Comparison of ENCODE assay signal across 9 cellular contexts in the genomic region with DNA sequence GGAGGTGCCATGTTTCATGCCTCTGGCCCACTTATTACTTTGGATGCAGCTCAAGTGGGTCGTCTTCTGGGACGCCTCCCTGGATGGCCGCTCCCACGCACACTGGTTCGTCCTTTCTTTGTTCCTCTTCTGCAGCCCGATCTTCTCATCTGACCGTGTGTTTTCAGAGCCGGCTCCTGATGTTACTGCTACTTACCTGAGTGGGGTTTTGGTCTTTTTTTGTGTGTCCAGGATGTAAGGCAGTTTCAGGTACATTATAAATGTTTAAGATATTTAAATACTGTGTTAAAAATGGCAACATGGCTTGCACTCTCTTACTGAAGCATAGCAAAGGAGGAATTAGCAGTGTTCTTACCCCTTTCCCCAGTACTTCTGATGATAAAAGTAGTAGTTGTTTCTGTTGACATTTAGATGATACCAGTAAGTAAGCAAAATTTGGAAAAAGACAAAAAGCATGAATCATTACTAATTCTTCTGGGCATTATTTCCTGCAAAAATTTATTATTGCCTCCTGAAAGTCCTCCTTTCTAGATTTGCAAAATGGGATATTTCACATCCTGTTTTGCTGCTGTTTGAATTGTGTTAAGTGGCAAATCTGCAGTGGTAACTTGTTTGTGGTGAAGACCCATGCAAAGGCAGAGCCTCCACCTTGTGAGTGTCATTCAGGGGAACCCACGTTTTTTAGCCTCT. TPM values are rescaled to one million over a fixed set of nuclear protein-coding genes. Genes with fewer than 3 reads are reported as not detected.
A peak's percentile ranks its signal among the peaks of the same experiment; 100 is the strongest.
DNase-seq lines count a peak whose midpoint lies in the region; ATAC-seq and TF ChIP-seq lines count a peak whose summit lies in the region.
"Had no signal": no experiment of that assay in that cellular context is flagged by ENCODE, and none has a peak within 500 bp of the region (broad histone marks: within the 10 kb centered on the region; RNA-seq: fewer than 3 reads in every experiment).

No MANE protein-coding gene starts in this region.

- no peak overlapping the region for H2AFZ ChIP-seq in mammary epithelial cell (ENCODE audit: low read depth, low read length)

- H3K27me3 Mint-ChIP-seq in activated T-helper 2 cell treated with anti-CD3 and anti-CD28 coated beads, Interferon-gamma antibody, Interleukin-2, Interleukin-4, amounts not matched to agents 10 μg/mL and 5 μg/mL and 100 μg/mL, durations not matched to agents 14 hours and 24 hours and 36 hours (ENCODE audit: low read depth): no peaks in the 10 kb centered on the region

- H3K79me2 ChIP-seq in mammary epithelial cell (ENCODE audit: insufficient read depth, low read length): peaks cover 89% of the 10 kb centered on the region

- CTCF ChIA-PET in GM10248 (lab: Yijun Ruan, JAX): interaction anchor here (1.2 to 3.6 kb wide), 3 partner anchors 12 to 154 kb away, joined by 4 to 18 read pairs (median 7); no protein-coding TSS in a partner anchor
- CTCF ChIA-PET in mammary epithelial cell (lab: Charles Lee; ENCODE audit: low non-redundant PET): no interaction called here

- H3K4me1 ChIP-seq in mammary epithelial cell (ENCODE audit: insufficient read depth, low read length): peaks cover 10% of the 10 kb centered on the region

- dilution Hi-C loops in mammary epithelial cell (cut with HindIII; ENCODE audit: low sequenced_read_pairs): no loop called here

- in situ Hi-C loops in mammary epithelial cell (cut with MboI; ENCODE audit: low sequenced_read_pairs in 2 of 2): loop anchor here (25.0 kb wide), 2 partner anchors 366 to 816 kb away; no protein-coding TSS in a partner anchor

- peak overlapping the region; percentile 2 for H3K4me3 Mint-ChIP-seq in activated T-helper 2 cell treated with anti-CD3 and anti-CD28 coated beads, Interferon-gamma antibody, Interleukin-2, Interleukin-4, amounts not matched to agents 10 μg/mL and 5 μg/mL and 100 μg/mL, durations not matched to agents 14 hours and 24 hours and 36 hours (ENCODE audit: low read depth)

- POLR2A ChIA-PET in GM10248 (lab: Yijun Ruan, JAX): no interaction called here

- WGBS in mammary epithelial cell (ENCODE audit: low coverage, missing lambda C conversion rate): 82% methylated on average over 9 of the region's 9 CpGs

- H3K9me3 ChIP-seq in mammary epithelial cell (replicated peaks; ENCODE audit: insufficient read depth, low read length): no peaks in the 10 kb centered on the region
- H3K9me3 ChIP-seq in WERI-Rb-1 (ENCODE audit: severe bottlenecking): no peaks in the 10 kb centered on the region

- H3K36me3 ChIP-seq in mammary epithelial cell (ENCODE audit: insufficient read depth, low read length) (peaks cover 2% of the 10 kb centered on the region), WERI-Rb-1 (peaks cover 18% of the 10 kb centered on the region)

- H3K27ac ChIP-seq in mammary epithelial cell (ENCODE audit: insufficient read depth, low read depth, low read length): no peak overlapping the region
- H3K27ac ChIP-seq in WERI-Rb-1: no peak overlapping the region

- H4K20me1 ChIP-seq in mammary epithelial cell (ENCODE audit: insufficient read depth, low read length): no peaks in the 10 kb centered on the region

- peaks cover 75% of the 10 kb centered on the region for H3K36me3 Mint-ChIP-seq in activated T-helper 2 cell treated with anti-CD3 and anti-CD28 coated beads, Interferon-gamma antibody, Interleukin-2, Interleukin-4, amounts not matched to agents 10 μg/mL and 5 μg/mL and 100 μg/mL, durations not matched to agents 14 hours and 24 hours and 36 hours (ENCODE audit: low read depth)

- no peaks in the 10 kb centered on the region for H3K9me3 Mint-ChIP-seq in activated T-helper 2 cell treated with anti-CD3 and anti-CD28 coated beads, Interferon-gamma antibody, Interleukin-2, Interleukin-4, amounts not matched to agents 10 μg/mL and 5 μg/mL and 100 μg/mL, durations not matched to agents 14 hours and 24 hours and 36 hours

- H3K27ac Mint-ChIP-seq in activated T-helper 2 cell treated with anti-CD3 and anti-CD28 coated beads, Interferon-gamma antibody, Interleukin-2, Interleukin-4, amounts not matched to agents 10 μg/mL and 5 μg/mL and 100 μg/mL, durations not matched to agents 14 hours and 24 hours and 36 hours: peak overlapping the region; percentile 34

- peaks cover 70% of the 10 kb centered on the region for H3K4me1 Mint-ChIP-seq in activated T-helper 2 cell treated with anti-CD3 and anti-CD28 coated beads, Interferon-gamma antibody, Interleukin-2, Interleukin-4, amounts not matched to agents 10 μg/mL and 5 μg/mL and 100 μg/mL, durations not matched to agents 14 hours and 24 hours and 36 hours (ENCODE audit: low read depth)

- H3K4me2 ChIP-seq in mammary epithelial cell (ENCODE audit: insufficient read depth, low read depth, low read length): no peak overlapping the region

- DNase-seq in GM10248 (ENCODE audit: extremely low spot score): peak; percentile 57
- no peak for DNase-seq in activated T-helper 2 cell treated with anti-CD3 and anti-CD28 coated beads, Interferon-gamma antibody, Interleukin-2, Interleukin-4, amounts not matched to agents 10 μg/mL and 5 μg/mL and 100 μg/mL, durations not matched to agents 14 hours and 24 hours and 36 hours (ENCODE audit: low spot score)
- DNase-seq in mammary epithelial cell: no peak
- no peak for DNase-seq in NCI-H345 treated with DMSO at 0.1 percent for 48 hours (lab: John Stamatoyannopoulos, UW; ENCODE audit: unreplicated experiment)
- no peak for DNase-seq in WERI-Rb-1
- DNase-seq in nucleus accumbens (lab: John Stamatoyannopoulos, UW): no peak

- ATAC-seq in GM19397 (IDR thresholded peaks at IDR 0.05; ENCODE audit: unreplicated experiment): peak; percentile 68
- ATAC-seq in HG03060 (IDR thresholded peaks at IDR 0.05; ENCODE audit: low read depth, unreplicated experiment): peak; percentile 38

- H3K9ac ChIP-seq in mammary epithelial cell (ENCODE audit: insufficient read depth, low read length): no peak overlapping the region

- BruUV-seq in mammary epithelial cell (replicated peaks; lab: Mats Ljungman, UMichigan): no TSS peak

- H3K4me3 ChIP-seq in mammary epithelial cell (replicated peaks in 1 of 3; ENCODE audit: insufficient read depth in 1 of 3, low read depth in 2 of 3, low read length in 3 of 3) (no peak overlapping the region), WERI-Rb-1 (ENCODE audit: low read depth, low read length) (no peak overlapping the region)

- H3K27me3 ChIP-seq in mammary epithelial cell (ENCODE audit: insufficient read depth, low read length) (no peaks in the 10 kb centered on the region), WERI-Rb-1 (ENCODE audit: insufficient read depth, low read depth, severe bottlenecking) (no peaks in the 10 kb centered on the region)

- TF ChIP-seq CTCF in GM10248 (IDR thresholded peaks at IDR 0.05; ENCODE audit: control extremely low read depth, extremely low read depth, low read depth, missing control alignments) (no peak), mammary epithelial cell (conservative IDR thresholded peaks at IDR 0.05 in 1 of 2, IDR thresholded peaks at IDR 0.05 in 1 of 2; ENCODE audit: extremely low read depth in 1 of 2, insufficient read depth in 1 of 2, low read depth in 1 of 2, low read length in 2 of 2) (no peak), WERI-Rb-1 (IDR thresholded peaks at IDR 0.05; ENCODE audit: low read depth, low read length) (no peak)

- intact Hi-C loops in activated T-helper 2 cell treated with anti-CD3 and anti-CD28 coated beads, Interferon-gamma antibody, Interleukin-2, Interleukin-4, amounts not matched to agents 10 μg/mL and 5 μg/mL and 100 μg/mL, durations not matched to agents 14 hours and 24 hours and 36 hours (cut with micrococcal nuclease): no loop called here
- intact Hi-C loops in mammary epithelial cell (cut with micrococcal nuclease): no loop called here

RNA-seq across cellular contexts. Expression of a gene that starts 59.4 kb away (rescaled TPM):
- 0.07 and 0.14 TPM in 2 replicates for total RNA-seq in activated T-helper 2 cell treated with anti-CD3 and anti-CD28 coated beads, Interferon-gamma antibody, Interleukin-2, Interleukin-4, amounts not matched to agents 10 μg/mL and 5 μg/mL and 100 μg/mL, durations not matched to agents 14 hours and 24 hours and 36 hours
- total RNA-seq in mammary epithelial cell: not detected
- not detected for polyA plus RNA-seq in mammary epithelial cell
- polyA minus RNA-seq in mammary epithelial cell: not detected
- total RNA-seq: fibroblast of villous mesenchyme had no signal
